Comparison of ENCODE assay signal across 8 cellular contexts in the genomic region with DNA sequence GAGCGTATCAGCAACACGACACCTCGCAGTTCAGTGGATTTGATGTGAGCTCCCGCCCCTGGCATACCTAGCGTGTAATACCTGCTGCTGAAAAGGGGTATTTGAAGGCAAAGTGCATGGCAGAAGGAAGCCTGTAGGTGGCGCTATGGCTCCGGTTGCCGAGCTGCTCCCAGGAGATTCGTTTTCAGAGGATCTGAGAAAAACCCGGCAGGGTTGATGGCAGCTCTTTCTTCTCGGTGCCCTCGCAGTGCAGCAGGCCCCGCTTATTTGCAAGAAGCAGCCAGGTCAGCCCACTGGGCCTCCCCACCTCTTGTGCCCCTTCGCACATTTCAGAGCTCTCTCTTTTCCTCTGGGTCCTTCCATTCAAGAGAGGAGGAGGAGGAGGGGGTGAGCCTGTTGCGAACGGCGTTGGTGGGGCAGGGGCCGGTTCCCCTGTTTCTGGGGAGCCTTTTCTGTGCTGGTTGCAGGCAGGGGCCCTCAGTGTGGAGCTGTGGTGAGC.
DNase-seq lines count a peak whose midpoint lies in the region; ATAC-seq and TF ChIP-seq lines count a peak whose summit lies in the region.

No MANE protein-coding gene starts in this region.

- TF ChIP-seq CTCF in MM.1S (IDR thresholded peaks at IDR 0.05; ENCODE audit: low read length), result peak; percentile 96
- peak; percentile 60 for TF ChIP-seq CTCF in RWPE2 (IDR thresholded peaks at IDR 0.05; ENCODE audit: poor library complexity, severe bottlenecking)
- peak; percentile 98 for TF ChIP-seq CTCF in glutamatergic neuron (IDR thresholded peaks at IDR 0.05; ENCODE audit: partially characterized antibody, unreplicated experiment)
- peak; percentile 99 for TF ChIP-seq CTCF in type B pancreatic cell (conservative IDR thresholded peaks at IDR 0.05)

- H3K4me2 ChIP-seq in MM.1S (ENCODE audit: low read depth, low read length) (peak overlapping the region; percentile 58), trophoblast cell (ENCODE audit: low read length) (peak overlapping the region; percentile 8)

- H3K18ac ChIP-seq in trophoblast cell (ENCODE audit: low read length), result no peak overlapping the region

- WGBS in trophoblast cell (ENCODE audit: extremely low coverage, insufficient coverage, insufficient read length), result no CpG with 5 or more reads among the region's 18 CpGs

- H3K9me2 ChIP-seq in MM.1S (replicated peaks; ENCODE audit: insufficient read depth, low read length), result no peaks in the 10 kb centered on the region

- H3K9ac ChIP-seq in MM.1S (ENCODE audit: low read length) (no peak overlapping the region), trophoblast cell (ENCODE audit: low read length) (no peak overlapping the region)

- no peaks in the 10 kb centered on the region for H4K20me1 ChIP-seq in MM.1S (ENCODE audit: insufficient read depth, low read length)

- H3K79me1 ChIP-seq in trophoblast cell (ENCODE audit: low read length), result no peaks in the 10 kb centered on the region

- H4K12ac ChIP-seq in trophoblast cell (ENCODE audit: low read depth, low read length), result no peak overlapping the region

- H3K4me1 Mint-ChIP-seq in activated naive CD4-positive, alpha-beta T cell treated with anti-CD3 and anti-CD28 coated beads for 36 hours (ENCODE audit: low read depth), result peaks cover 13% of the 10 kb centered on the region
- peaks cover 20% of the 10 kb centered on the region for H3K4me1 Mint-ChIP-seq in glutamatergic neuron (ENCODE audit: low read depth, unreplicated experiment)
- H3K4me1 Mint-ChIP-seq in type B pancreatic cell (ENCODE audit: unreplicated experiment), result peaks cover 19% of the 10 kb centered on the region

- no peak overlapping the region for H2BK12ac ChIP-seq in trophoblast cell (ENCODE audit: low read length)

- H3K79me2 ChIP-seq in MM.1S (ENCODE audit: low read length) (no peaks in the 10 kb centered on the region), trophoblast cell (ENCODE audit: control insufficient read depth, insufficient read depth, low read length, poor library complexity) (no peaks in the 10 kb centered on the region)

- peaks cover 12% of the 10 kb centered on the region for H3K27me3 Mint-ChIP-seq in activated naive CD4-positive, alpha-beta T cell treated with anti-CD3 and anti-CD28 coated beads for 36 hours (ENCODE audit: low read depth)
- H3K27me3 Mint-ChIP-seq in glutamatergic neuron (ENCODE audit: unreplicated experiment) (peaks cover 3% of the 10 kb centered on the region), type B pancreatic cell (peaks cover 45% of the 10 kb centered on the region)

- no peaks in the 10 kb centered on the region for H3K36me3 ChIP-seq in MM.1S (replicated peaks; ENCODE audit: insufficient read depth, low read length)
- H3K36me3 ChIP-seq in RWPE2 (ENCODE audit: low read depth), result no peaks in the 10 kb centered on the region
- no peaks in the 10 kb centered on the region for H3K36me3 ChIP-seq in trophoblast cell (ENCODE audit: control insufficient read depth in 1 of 2, insufficient read depth in 2 of 2, low read length in 2 of 2)

- no peak overlapping the region for H2BK120ac ChIP-seq in trophoblast cell (ENCODE audit: insufficient read depth, low read length, poor library complexity)

- H2BK5ac ChIP-seq in trophoblast cell (ENCODE audit: low read depth, low read length, poor library complexity), result no peak overlapping the region

- H4K91ac ChIP-seq in trophoblast cell (ENCODE audit: low read depth, low read length), result no peak overlapping the region

- H3K27ac ChIP-seq in MM.1S (ENCODE audit: low read length) (no peak overlapping the region), RWPE2 (ENCODE audit: poor library complexity, severe bottlenecking) (no peak overlapping the region), trophoblast cell (ENCODE audit: low read depth, low read length) (no peak overlapping the region)

- DNase-seq in NK-92 treated with Interleukin-12 subunit alpha and Interleukin-12 subunit beta, amount 100 ng/mL, for 24 hours (lab: John Stamatoyannopoulos, UW), result peak; percentile 27
- DNase-seq in NK-92 (lab: John Stamatoyannopoulos, UW; ENCODE audit: unreplicated experiment), result no peak
- DNase-seq in MM.1S, result peak; percentile 71
- DNase-seq in RWPE2 (ENCODE audit: low spot score), result no peak
- DNase-seq in activated naive CD4-positive, alpha-beta T cell treated with anti-CD3 and anti-CD28 coated beads for 36 hours, result peak; percentile 84
- peak; percentile 87 for DNase-seq in glutamatergic neuron
- DNase-seq in trophoblast cell, result peak; percentile 76 to 88
- peak; percentile 87 for DNase-seq in type B pancreatic cell (ENCODE audit: extremely low spot score, unreplicated experiment)

- no peaks in the 10 kb centered on the region for H3K9me3 Mint-ChIP-seq in activated naive CD4-positive, alpha-beta T cell treated with anti-CD3 and anti-CD28 coated beads for 36 hours
- H3K9me3 Mint-ChIP-seq in glutamatergic neuron (ENCODE audit: unreplicated experiment) (peaks cover 6% of the 10 kb centered on the region), type B pancreatic cell (no peaks in the 10 kb centered on the region)

- peak overlapping the region; percentile 22; the same call in 1 of the 2 replicates for H3K4me3 ChIP-seq in MM.1S (ENCODE audit: low read length)
- H3K4me3 ChIP-seq in RWPE2 (ENCODE audit: severe bottlenecking), result no peak overlapping the region
- no peak overlapping the region for H3K4me3 ChIP-seq in trophoblast cell (ENCODE audit: low read depth, low read length)

- no peaks in the 10 kb centered on the region for H3F3A ChIP-seq in MM.1S (ENCODE audit: insufficient read depth, low read length)

- 0 out of 2 replicates have a peak overlapping the region, but pooled peaks have one; percentile 5 for H2AFZ ChIP-seq in MM.1S (ENCODE audit: low read length)
- no peak overlapping the region for H2AFZ ChIP-seq in trophoblast cell (ENCODE audit: insufficient read depth, low read length, poor library complexity)

- no peaks in the 10 kb centered on the region for H3K36me3 Mint-ChIP-seq in activated naive CD4-positive, alpha-beta T cell treated with anti-CD3 and anti-CD28 coated beads for 36 hours (ENCODE audit: low read depth)
- H3K36me3 Mint-ChIP-seq in glutamatergic neuron (ENCODE audit: unreplicated experiment) (no peaks in the 10 kb centered on the region), type B pancreatic cell (no peaks in the 10 kb centered on the region)

- H4K8ac ChIP-seq in trophoblast cell (ENCODE audit: low read depth, low read length), result no peak overlapping the region

- H3K27me3 ChIP-seq in MM.1S (replicated peaks; ENCODE audit: insufficient read depth, low read length) (peaks cover 48% of the 10 kb centered on the region), RWPE2 (ENCODE audit: insufficient read depth, poor library complexity, severe bottlenecking) (no peaks in the 10 kb centered on the region), trophoblast cell (ENCODE audit: insufficient read depth, low read length) (no peaks in the 10 kb centered on the region)

- intact Hi-C loops in activated naive CD4-positive, alpha-beta T cell treated with anti-CD3 and anti-CD28 coated beads for 36 hours (cut with micrococcal nuclease), result loop anchor here (1.0 kb wide), 2 partner anchors 284 to 400 kb away; no protein-coding TSS in a partner anchor

- H3K9me3 ChIP-seq in MM.1S (replicated peaks; ENCODE audit: insufficient read depth, low read length), result no peaks in the 10 kb centered on the region
- H3K9me3 ChIP-seq in RWPE2 (ENCODE audit: severe bottlenecking), result no peaks in the 10 kb centered on the region
- no peaks in the 10 kb centered on the region for H3K9me3 ChIP-seq in trophoblast cell (ENCODE audit: insufficient read depth, low read depth, low read length)

- H3K23ac ChIP-seq in trophoblast cell (ENCODE audit: low read length), result no peak overlapping the region

- no peak overlapping the region for H2AK5ac ChIP-seq in trophoblast cell (ENCODE audit: low read length)

- no peak overlapping the region for H3K4ac ChIP-seq in trophoblast cell (ENCODE audit: low read depth, low read length)

- H3K4me3 Mint-ChIP-seq in activated naive CD4-positive, alpha-beta T cell treated with anti-CD3 and anti-CD28 coated beads for 36 hours, result no peak overlapping the region
- H3K4me3 Mint-ChIP-seq in glutamatergic neuron (ENCODE audit: unreplicated experiment) (peak overlapping the region; percentile 15), type B pancreatic cell (peak overlapping the region; percentile 61)

- peak; percentile 67 for ATAC-seq in RWPE2 (ENCODE audit: low read depth)

- H3K14ac ChIP-seq in trophoblast cell (ENCODE audit: low read length), result no peak overlapping the region

- H3K4me1 ChIP-seq in MM.1S (ENCODE audit: low read length) (no peaks in the 10 kb centered on the region), RWPE2 (ENCODE audit: insufficient read depth, poor library complexity, severe bottlenecking) (no peaks in the 10 kb centered on the region), trophoblast cell (ENCODE audit: control insufficient read depth in 1 of 2, insufficient read depth in 2 of 2, low read length in 2 of 2) (no peaks in the 10 kb centered on the region)

- CTCF ChIA-PET in activated naive CD4-positive, alpha-beta T cell treated with anti-CD3 and anti-CD28 coated beads for 36 hours (lab: Charles Lee), result interaction anchor here (0.6 to 3.8 kb wide), 34 partner anchors 8 to 408 kb away, joined by 3 to 50 read pairs (median 5); no protein-coding TSS in a partner anchor

- H3K27ac Mint-ChIP-seq in activated naive CD4-positive, alpha-beta T cell treated with anti-CD3 and anti-CD28 coated beads for 36 hours, result no peak overlapping the region
- H3K27ac Mint-ChIP-seq in glutamatergic neuron (ENCODE audit: unreplicated experiment) (no peak overlapping the region), type B pancreatic cell (peak overlapping the region; percentile 37)

Comparison
In these comparisons a context has a peak if more than half of its experiments do, and no peak if none do; other contexts are left out.
1. DNase-seq: peak in NK-92 treated with Interleukin-12 subunit alpha and Interleukin-12 subunit beta, amount 100 ng/mL, for 24 hours (single experiment), MM.1S (single experiment), activated naive CD4-positive, alpha-beta T cell treated with anti-CD3 and anti-CD28 coated beads for 36 hours (single experiment), glutamatergic neuron (single experiment), trophoblast cell (2 of 2) and type B pancreatic cell (single experiment); none in NK-92 (single experiment) and RWPE2 (single experiment).
2. Peak in every context shown above with its lines, with median percentiles within 50 percentile points of each other: CTCF ChIP-seq.